Comparison of ENCODE assay signal across 1 cellular context in genomic region chr5:172688735-172689572, GRCh38.
TF ChIP-seq lines count a peak whose summit lies in the region.

No MANE protein-coding gene starts in this region.

TF ChIP-seq in GM12878, 131 proteins besides CTCF, POLR2A, EP300 and RAD21:
- TF ChIP-seq IRF5 (IDR thresholded peaks at IDR 0.05; ENCODE audit: borderline replicate concordance) (no peak), GABPA (IDR thresholded peaks at IDR 0.05; ENCODE audit: low read depth) (no peak), LARP7 (IDR thresholded peaks at IDR 0.05) (no peak), MTA2 (IDR thresholded peaks at IDR 0.05; ENCODE audit: low read depth) (no peak), NFXL1 (IDR thresholded peaks at IDR 0.05; ENCODE audit: borderline replicate concordance) (no peak), NR2C1 (IDR thresholded peaks at IDR 0.05) (no peak), ZBTB40 (IDR thresholded peaks at IDR 0.05; ENCODE audit: borderline replicate concordance) (no peak), PAX5 (IDR thresholded peaks at IDR 0.05; ENCODE audit: borderline replicate concordance, low read depth, low read length) (no peak), SP1 (IDR thresholded peaks at IDR 0.05; ENCODE audit: low read depth, low read length) (no peak), BMI1 (IDR thresholded peaks at IDR 0.05; ENCODE audit: borderline replicate concordance) (no peak), CREB1 (IDR thresholded peaks at IDR 0.05; ENCODE audit: low read depth) (no peak), TCF3 (IDR thresholded peaks at IDR 0.05; ENCODE audit: borderline replicate concordance, insufficient read depth, low read depth, low read length) (no peak), HDAC6 (IDR thresholded peaks at IDR 0.05; ENCODE audit: unreplicated experiment) (no peak), PRDM15 (CRISPR knock-in tag; IDR thresholded peaks at IDR 0.05) (no peak), HCFC1 (IDR thresholded peaks at IDR 0.05; ENCODE audit: low read length) (no peak), FOS (IDR thresholded peaks at IDR 0.05; ENCODE audit: borderline replicate concordance, extremely low read depth, insufficient read length) (no peak), CHD1 (IDR thresholded peaks at IDR 0.05; ENCODE audit: low read depth, low read length) (no peak), FOXM1 (IDR thresholded peaks at IDR 0.05; ENCODE audit: low read depth, low read length) (no peak), ZZZ3 (IDR thresholded peaks at IDR 0.05; ENCODE audit: control insufficient read depth, insufficient read length, low read depth) (no peak)
